1 cellular context compared by ENCODE assay signal in the genomic region with DNA sequence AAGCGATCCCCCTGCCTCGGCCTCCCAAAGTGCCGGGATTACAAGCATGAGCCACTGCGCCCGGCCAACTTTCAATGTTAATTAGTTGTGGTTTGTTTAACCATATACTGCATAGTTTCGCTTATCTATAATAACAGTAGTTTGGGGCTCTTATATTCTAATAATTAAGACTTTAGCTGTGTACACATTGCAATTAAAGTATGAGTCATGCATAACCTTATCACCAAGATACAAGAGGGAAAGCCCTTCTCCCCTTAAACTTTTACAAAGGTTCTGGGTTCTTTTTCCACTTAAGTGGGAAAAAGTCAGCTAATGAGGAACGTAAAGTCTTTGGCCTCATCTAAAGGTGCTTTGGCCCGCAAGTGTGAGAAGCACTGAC.
TF ChIP-seq lines count a peak whose summit lies in the region.

No MANE protein-coding gene starts in this region.

TF ChIP-seq in HepG2, 621 proteins besides CTCF, POLR2A, EP300 and RAD21:
- TF ChIP-seq ZNF878 (CRISPR knock-in tag; IDR thresholded peaks at IDR 0.05) (no peak), BORCS8-MEF2B (CRISPR knock-in tag; IDR thresholded peaks at IDR 0.05) (peak; percentile 13; the same call in 1 of the 2 replicates)
